ENCODE assay signal across 8 cellular contexts in the genomic region with DNA sequence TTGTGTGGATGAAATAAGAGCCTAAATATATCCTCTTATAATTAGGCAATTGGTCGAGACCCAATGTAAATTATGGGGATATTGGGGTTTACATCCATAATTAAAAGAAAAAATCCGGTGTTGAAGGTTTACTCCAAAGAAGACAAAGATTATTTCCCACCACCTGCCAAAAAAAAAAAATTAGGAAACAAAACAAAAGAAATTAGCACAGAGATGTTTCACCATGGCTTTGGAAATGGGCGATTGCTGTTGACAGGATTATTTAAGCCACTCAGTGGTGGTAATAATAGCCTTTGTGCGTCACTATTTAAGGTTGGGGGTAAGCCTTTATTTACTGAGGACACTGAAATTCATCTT. TPM values are rescaled to one million over a fixed set of nuclear protein-coding genes. Genes with fewer than 3 reads are reported as not detected.
DNase-seq lines count a peak whose midpoint lies in the region; ATAC-seq and TF ChIP-seq lines count a peak whose summit lies in the region.

No MANE protein-coding gene starts in this region.

- H3K9me3 ChIP-seq in ascending aorta (no peaks in the 10 kb centered on the region), right lobe of liver (no peaks in the 10 kb centered on the region), transverse colon (no peaks in the 10 kb centered on the region)

- in situ Hi-C loops in transverse colon (cut with MboI; ENCODE audit: low pct_ligation_motif_present in 1 of 4, low pct_unique_long_range_greater_than_20kb in 1 of 4, low sequenced_read_pairs in 3 of 4), result loop anchor here in 1 of 4 donors (25.0 kb wide), 1 partner anchor 293 kb away; a partner anchor contains a TSS

- peak overlapping the region; percentile 94 to 97 for H3K27ac ChIP-seq in ascending aorta
- H3K27ac ChIP-seq in right lobe of liver, result peak overlapping the region; percentile 69 to 86 (median 78)
- H3K27ac ChIP-seq in transverse colon, result peak overlapping the region; percentile 90 to 99 (median 98)

- CTCF ChIA-PET in activated naive CD4-positive, alpha-beta T cell treated with anti-CD3 and anti-CD28 coated beads, Interleukin-2, amount 10 ng/mL, durations not matched to agents 7 days and 5 days (lab: Charles Lee), result no interaction called here

- peak overlapping the region; percentile 95 for H3K4me3 Mint-ChIP-seq in activated naive CD4-positive, alpha-beta T cell treated with anti-CD3 and anti-CD28 coated beads, Interleukin-2, amount 10 ng/mL, durations not matched to agents 7 days and 5 days

- H3K27me3 ChIP-seq in ascending aorta (no peaks in the 10 kb centered on the region), right lobe of liver (no peaks in the 10 kb centered on the region), transverse colon (no peaks in the 10 kb centered on the region)

- H3K36me3 ChIP-seq in ascending aorta (no peaks in the 10 kb centered on the region), right lobe of liver (no peaks in the 10 kb centered on the region), transverse colon (no peaks in the 10 kb centered on the region)

- H3K4me1 Mint-ChIP-seq in activated naive CD4-positive, alpha-beta T cell treated with anti-CD3 and anti-CD28 coated beads, Interleukin-2, amount 10 ng/mL, durations not matched to agents 7 days and 5 days, result peaks cover 24% of the 10 kb centered on the region

- peaks cover 20% of the 10 kb centered on the region for H3K27me3 Mint-ChIP-seq in activated naive CD4-positive, alpha-beta T cell treated with anti-CD3 and anti-CD28 coated beads, Interleukin-2, amount 10 ng/mL, durations not matched to agents 7 days and 5 days

- TF ChIP-seq POLR2A in right lobe of liver (IDR thresholded peaks at IDR 0.05) (no peak), transverse colon (IDR thresholded peaks at IDR 0.05) (no peak)

- H3K4me1 ChIP-seq in ascending aorta (peaks cover 2 to 19% of the 10 kb centered on the region in 2 donors), right lobe of liver (peaks cover 0 to 8% (median 4%) of the 10 kb centered on the region in 4 donors), transverse colon (peaks cover 8 to 20% (median 11%) of the 10 kb centered on the region in 4 donors)

- 35% methylated on average over 4 of the region's 4 CpGs for WGBS in right lobe of liver (ENCODE audit: insufficient coverage, low coverage, low lambda C conversion rate, missing lambda C conversion rate)
- WGBS in transverse colon (ENCODE audit: low coverage in 1 of 2), 2 donors, result 45 to 47% methylated on average over 4 of the region's 4 CpGs

- TF ChIP-seq CTCF in ascending aorta (IDR thresholded peaks at IDR 0.05), result no peak
- TF ChIP-seq CTCF in right lobe of liver (IDR thresholded peaks at IDR 0.05), result no peak
- TF ChIP-seq CTCF in transverse colon (IDR thresholded peaks at IDR 0.05), result no peak

- DNase-seq in activated naive CD4-positive, alpha-beta T cell treated with anti-CD3 and anti-CD28 coated beads, Interleukin-2, amount 10 ng/mL, durations not matched to agents 7 days and 5 days, result no peak
- DNase-seq in activated naive CD4-positive, alpha-beta T cell (lab: John Stamatoyannopoulos, UW), result no peak
- no peak for DNase-seq in ascending aorta (ENCODE audit: low spot score in 2 of 2)
- no peak for DNase-seq in right lobe of liver
- DNase-seq in transverse colon, result no peak
- DNase-seq in NCI-H2107 (lab: John Stamatoyannopoulos, UW), result no peak
- DNase-seq in GM19240 (ENCODE audit: insufficient read length, low spot score), result no peak
- DNase-seq in kidney tubule cell (ENCODE audit: low spot score), result no peak

- no peaks in the 10 kb centered on the region for H3K9me3 Mint-ChIP-seq in activated naive CD4-positive, alpha-beta T cell treated with anti-CD3 and anti-CD28 coated beads, Interleukin-2, amount 10 ng/mL, durations not matched to agents 7 days and 5 days

- H3K4me3 ChIP-seq in ascending aorta (peak overlapping the region; percentile 93 to 98), right lobe of liver (peak overlapping the region; percentile 83 to 96 (median 89)), transverse colon (peak overlapping the region in 3 of 4 donors; percentile 71 to 81 (median 80))

- H3K27ac Mint-ChIP-seq in activated naive CD4-positive, alpha-beta T cell treated with anti-CD3 and anti-CD28 coated beads, Interleukin-2, amount 10 ng/mL, durations not matched to agents 7 days and 5 days, result peak overlapping the region; percentile 79

- no peak for ATAC-seq in right lobe of liver

- no peak for TF ChIP-seq EP300 in transverse colon (IDR thresholded peaks at IDR 0.05; ENCODE audit: low read depth)

- intact Hi-C loops in ascending aorta (cut with DNase I), result loop anchor here (1.0 kb wide), 3 partner anchors 17 to 297 kb away; a partner anchor contains a TSS
- intact Hi-C loops in right lobe of liver (cut with DNase I), result no loop called here
- intact Hi-C loops in transverse colon (cut with DNase I; ENCODE audit: low total_unique reads), result loop anchor here (2.0 to 5.0 kb wide), 2 partner anchors 17 to 43 kb away; a partner anchor contains a TSS

- peaks cover 1% of the 10 kb centered on the region for H3K36me3 Mint-ChIP-seq in activated naive CD4-positive, alpha-beta T cell treated with anti-CD3 and anti-CD28 coated beads, Interleukin-2, amount 10 ng/mL, durations not matched to agents 7 days and 5 days

RNA-seq across cellular contexts. Expression of a gene that starts 0.6 kb away (rescaled TPM):
- total RNA-seq in ascending aorta, result 2.8 TPM
- total RNA-seq in right lobe of liver, result 10 to 100 TPM in 5 of 6 experiments, 1 to 10 TPM in 1; 9.5 to 20.1 (median 12.1) TPM
- 1 to 10 TPM in 3 of 4 donors, under 1 TPM in 1; 0.40 to 8.3 (median 3.7) TPM for total RNA-seq in transverse colon

RNA-seq across cellular contexts. Expression of a gene that starts 16.0 kb away (rescaled TPM):
- total RNA-seq in ascending aorta (26.5 TPM), right lobe of liver (10 to 100 TPM; 11.1 to 23.8 (median 18.3) TPM), transverse colon (100 to 1,000 TPM in 1 of 4 donors, 10 to 100 TPM in 3; 26.2 to 208 (median 54.6) TPM)

RNA-seq across cellular contexts. Expression of a gene that starts 46.4 kb away (rescaled TPM):
- 56.2 TPM for total RNA-seq in ascending aorta
- 10 to 100 TPM; 21.3 to 35.9 (median 25.5) TPM for total RNA-seq in right lobe of liver
- total RNA-seq in transverse colon, result 10 to 100 TPM; 11.6 to 67.2 (median 62.4) TPM

RNA-seq across cellular contexts. Expression of a gene that starts 46.6 kb away (rescaled TPM):
- total RNA-seq in ascending aorta (4.2 TPM), right lobe of liver (10 to 100 TPM; 11.5 to 28.6 (median 22.3) TPM), transverse colon (10 to 100 TPM; 13.7 to 35.0 (median 26.0) TPM)

Comparison
In these comparisons a context has a peak if more than half of its experiments do, and no peak if none do; other contexts are left out.
1. intact Hi-C loops: an anchor here in ascending aorta (1.0 kb wide) and transverse colon (2.0 to 5.0 kb wide); none called in right lobe of liver.